8 cellular contexts compared by ENCODE assay signal in genomic region chr13:48579167-48579918, GRCh38. TPM values are rescaled to one million over a fixed set of nuclear protein-coding genes. Genes with fewer than 3 reads are reported as not detected.
DNase-seq lines count a peak whose midpoint lies in the region; ATAC-seq and TF ChIP-seq lines count a peak whose summit lies in the region.

No MANE protein-coding gene starts in this region.

- no peaks in the 10 kb centered on the region for H3K79me2 ChIP-seq in DND-41 (ENCODE audit: insufficient read depth, low read length)

- ATAC-seq in DND-41 (ENCODE audit: insufficient read depth, low read depth) (no peak), HG03469 (IDR thresholded peaks at IDR 0.05; ENCODE audit: unreplicated experiment) (peak; percentile 64)
- ATAC-seq in stimulated activated memory B cell treated with anti-CD40 and anti-IgM and Interleukin-4, amounts not matched to agents 10 μg/mL and 1 μg/mL and 100 μg/mL, for 72 hours, result peak; percentile 95

- H3K27me3 Mint-ChIP-seq in chondrocyte (ENCODE audit: low read depth), result peaks cover 3% of the 10 kb centered on the region
- peaks cover 77% of the 10 kb centered on the region for H3K27me3 Mint-ChIP-seq in stimulated activated memory B cell treated with anti-CD40 and anti-IgM and Interleukin-4, amounts not matched to agents 10 μg/mL and 1 μg/mL and 100 μg/mL, for 72 hours

- H3K9ac ChIP-seq in DND-41 (ENCODE audit: low read depth, low read length), result 0 out of 2 replicates have a peak overlapping the region, but pooled peaks have one; percentile 6

- DNase-seq in DND-41 (no peak), GM20000 (ENCODE audit: low spot score) (peak; percentile 46), chondrocyte (ENCODE audit: low spot score) (no peak), T1000 (lab: John Stamatoyannopoulos, UW) (no peak)
- DNase-seq in effector CD8-positive, alpha-beta T cell (lab: John Stamatoyannopoulos, UW), result no peak
- no peak for DNase-seq in stimulated activated CD4-positive, alpha-beta T cell treated with anti-CD3 and anti-CD28 coated beads, Interleukin-2, amount 100 ng/mL, for 24 hours

- H3K36me3 ChIP-seq in DND-41 (ENCODE audit: insufficient read depth, low read length), result no peaks in the 10 kb centered on the region

- H3K4me3 Mint-ChIP-seq in chondrocyte (ENCODE audit: unreplicated experiment), result no peak overlapping the region
- H3K4me3 Mint-ChIP-seq in stimulated activated memory B cell treated with anti-CD40 and anti-IgM and Interleukin-4, amounts not matched to agents 10 μg/mL and 1 μg/mL and 100 μg/mL, for 72 hours, result no peak overlapping the region

- H3K4me1 ChIP-seq in DND-41 (ENCODE audit: insufficient read depth, low read length), result peaks cover 38% of the 10 kb centered on the region

- peak overlapping the region; percentile 55 for H3K27ac ChIP-seq in DND-41 (ENCODE audit: low read length)

- TF ChIP-seq CTCF in DND-41 (IDR thresholded peaks at IDR 0.05; ENCODE audit: borderline replicate concordance, extremely low read depth, low read length, poor library complexity, severe bottlenecking) (no peak), GM20000 (IDR thresholded peaks at IDR 0.05; ENCODE audit: extremely low read depth, missing control alignments) (no peak), chondrocyte (IDR thresholded peaks at IDR 0.05) (peak; percentile 17)

- H3K27me3 ChIP-seq in DND-41 (ENCODE audit: insufficient read depth, low read length, poor library complexity), result no peaks in the 10 kb centered on the region

- H3K36me3 Mint-ChIP-seq in chondrocyte (ENCODE audit: low read depth), result no peaks in the 10 kb centered on the region
- no peaks in the 10 kb centered on the region for H3K36me3 Mint-ChIP-seq in stimulated activated memory B cell treated with anti-CD40 and anti-IgM and Interleukin-4, amounts not matched to agents 10 μg/mL and 1 μg/mL and 100 μg/mL, for 72 hours

- no peaks in the 10 kb centered on the region for H3K9me3 Mint-ChIP-seq in chondrocyte (ENCODE audit: low read depth)
- H3K9me3 Mint-ChIP-seq in stimulated activated memory B cell treated with anti-CD40 and anti-IgM and Interleukin-4, amounts not matched to agents 10 μg/mL and 1 μg/mL and 100 μg/mL, for 72 hours, result peaks cover 4% of the 10 kb centered on the region

- H3K4me2 ChIP-seq in DND-41 (ENCODE audit: insufficient read depth, low read length), result no peak overlapping the region

- peak overlapping the region; percentile 57 for H3K27ac Mint-ChIP-seq in chondrocyte (ENCODE audit: unreplicated experiment)
- no peak overlapping the region for H3K27ac Mint-ChIP-seq in stimulated activated memory B cell treated with anti-CD40 and anti-IgM and Interleukin-4, amounts not matched to agents 10 μg/mL and 1 μg/mL and 100 μg/mL, for 72 hours

- no peaks in the 10 kb centered on the region for H4K20me1 ChIP-seq in DND-41 (ENCODE audit: insufficient read depth, low read length)

- H3K4me3 ChIP-seq in DND-41 (ENCODE audit: low read depth in 1 of 2, low read length in 2 of 2), result no peak overlapping the region

- no peaks in the 10 kb centered on the region for H3K9me3 ChIP-seq in DND-41 (ENCODE audit: insufficient read depth, low read length, severe bottlenecking)

- peaks cover 21% of the 10 kb centered on the region for H3K4me1 Mint-ChIP-seq in chondrocyte (ENCODE audit: low read depth)
- H3K4me1 Mint-ChIP-seq in stimulated activated memory B cell treated with anti-CD40 and anti-IgM and Interleukin-4, amounts not matched to agents 10 μg/mL and 1 μg/mL and 100 μg/mL, for 72 hours, result peaks cover 21% of the 10 kb centered on the region

- peak overlapping the region; percentile 41 for H2AFZ ChIP-seq in DND-41 (ENCODE audit: low read depth, low read length)

RNA-seq across cellular contexts. Expression of gene RCBTB2, which starts 46.5 kb away (rescaled TPM):
- 8.6 to 13.3 TPM (median 9.4 TPM) in 3 replicates for total RNA-seq in chondrocyte
